In the genomic region with DNA sequence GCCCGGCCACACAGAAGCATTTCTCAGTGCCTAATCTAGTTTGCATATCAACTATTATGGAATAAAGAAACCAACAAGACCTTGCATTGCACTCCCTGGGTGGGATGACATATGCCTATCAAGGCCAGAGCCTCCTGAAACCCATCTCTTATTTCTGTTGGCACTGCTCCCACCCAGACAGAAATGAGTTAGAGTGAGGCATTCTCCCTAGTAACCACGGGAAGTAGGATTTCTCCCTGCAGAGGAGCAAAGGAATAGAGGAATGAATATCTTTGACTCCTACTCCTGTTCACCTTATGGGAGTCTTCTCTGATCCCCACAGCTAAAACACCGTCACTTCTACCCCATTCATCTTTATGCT, we compare ENCODE assay signal across 18 cellular contexts. TPM values are rescaled to one million over a fixed set of nuclear protein-coding genes. Genes with fewer than 3 reads are reported as not detected.
DNase-seq lines count a peak whose midpoint lies in the region; ATAC-seq, FAIRE-seq and TF ChIP-seq lines count a peak whose summit lies in the region.
"Had no signal": no experiment of that assay in that cellular context is flagged by ENCODE, and none has a peak within 500 bp of the region (broad histone marks: within the 10 kb centered on the region; RNA-seq: fewer than 3 reads in every experiment).

No MANE protein-coding gene starts in this region.

- H3K4me1 Mint-ChIP-seq in T-helper 17 cell (peaks cover 17% of the 10 kb centered on the region), neural progenitor cell (peaks cover 3% of the 10 kb centered on the region)
- H3K4me1 Mint-ChIP-seq in naive thymus-derived CD8-positive, alpha-beta T cell, result peaks cover 8 to 33% (median 28%) of the 10 kb centered on the region in 4 donors

- no peak for TF ChIP-seq POLR2A in A549 (IDR thresholded peaks at IDR 0.05; ENCODE audit: low read length)

- H3K36me3 Mint-ChIP-seq in T-helper 17 cell (ENCODE audit: low read depth) (peaks cover 2% of the 10 kb centered on the region), neural progenitor cell (no peaks in the 10 kb centered on the region)
- H3K36me3 Mint-ChIP-seq in naive thymus-derived CD8-positive, alpha-beta T cell, result no peaks in the 10 kb centered on the region

- no peak overlapping the region for H3K9ac ChIP-seq in neural progenitor cell
- H3K9ac ChIP-seq: BLaER1 had no signal

- ATAC-seq in A549, result no peak
- no peak for ATAC-seq in T-helper 17 cell
- ATAC-seq in naive thymus-derived CD8-positive, alpha-beta T cell, result no peak
- ATAC-seq in HG03432 (IDR thresholded peaks at IDR 0.05; ENCODE audit: unreplicated experiment), result no peak
- no peak for ATAC-seq in HG02678 (IDR thresholded peaks at IDR 0.05; ENCODE audit: unreplicated experiment)
- ATAC-seq: HCT116, K562 had no signal

- no peak overlapping the region for H2AFZ ChIP-seq in neural progenitor cell (replicated peaks)

- H3F3A ChIP-seq in neural progenitor cell (ENCODE audit: low read depth), result no peaks in the 10 kb centered on the region

- H3K27me3 Mint-ChIP-seq in T-helper 17 cell, result no peaks in the 10 kb centered on the region
- peaks cover 5% of the 10 kb centered on the region for H3K27me3 Mint-ChIP-seq in neural progenitor cell (ENCODE audit: insufficient read depth, low read depth)
- no peaks in the 10 kb centered on the region for H3K27me3 Mint-ChIP-seq in naive thymus-derived CD8-positive, alpha-beta T cell

- CTCF ChIA-PET in A549 (lab: Yijun Ruan, JAX), result interaction anchor here (1.1 to 3.6 kb wide), 3 partner anchors 8 to 62 kb away, joined by 4 to 15 read pairs (median 5); partner anchors contain the start of gene AGFG1

- TF ChIP-seq EP300 in A549 (IDR thresholded peaks at IDR 0.05), result no peak

- no peaks in the 10 kb centered on the region for H3K27me3 ChIP-seq in neural progenitor cell
- H3K27me3 ChIP-seq: BLaER1, tibial nerve had no signal

- no peak for TF ChIP-seq RAD21 in A549 (conservative IDR thresholded peaks at IDR 0.05 in 1 of 2, IDR thresholded peaks at IDR 0.05 in 1 of 2)

- POLR2A ChIA-PET in A549 (lab: Yijun Ruan, JAX), result no interaction called here
- POLR2A ChIA-PET in naive thymus-derived CD8-positive, alpha-beta T cell (lab: Charles Lee), result no interaction called here

- H3K4me3 Mint-ChIP-seq in T-helper 17 cell (no peak overlapping the region), neural progenitor cell (no peak overlapping the region)
- no peak overlapping the region for H3K4me3 Mint-ChIP-seq in naive thymus-derived CD8-positive, alpha-beta T cell

- H3K9me3 ChIP-seq in A549 (no peaks in the 10 kb centered on the region), T-helper 17 cell (ENCODE audit: control insufficient read depth, low read length, poor library complexity, severe bottlenecking) (no peaks in the 10 kb centered on the region), neural progenitor cell (ENCODE audit: low read depth) (no peaks in the 10 kb centered on the region)
- H3K9me3 ChIP-seq: BLaER1, prostate gland, tibial nerve had no signal

- H3K4me1 ChIP-seq in A549 (peaks cover 84% of the 10 kb centered on the region), neural progenitor cell (no peaks in the 10 kb centered on the region)
- H3K4me1 ChIP-seq: prostate gland had no signal

- no peaks in the 10 kb centered on the region for H3K9me3 Mint-ChIP-seq in neural progenitor cell
- no peaks in the 10 kb centered on the region for H3K9me3 Mint-ChIP-seq in naive thymus-derived CD8-positive, alpha-beta T cell

- H3K4me3 ChIP-seq in A549, result no peak overlapping the region
- no peak overlapping the region for H3K4me3 ChIP-seq in neural progenitor cell
- H3K4me3 ChIP-seq: BLaER1, K562, prostate gland, tibial nerve had no signal

- no peaks in the 10 kb centered on the region for H3K79me2 ChIP-seq in neural progenitor cell (ENCODE audit: low read depth)

- DNase-seq in A549 (ENCODE audit: low read depth in 1 of 2, low spot score in 1 of 2), result no peak
- DNase-seq in EH (ENCODE audit: low read depth), result peak; percentile 61
- no peak for DNase-seq in T-helper 17 cell
- DNase-seq in epithelial cell of prostate (ENCODE audit: low read depth, low spot score), result no peak
- DNase-seq in neural progenitor cell (ENCODE audit: low spot score), result no peak
- no peak for DNase-seq in naive thymus-derived CD8-positive, alpha-beta T cell
- DNase-seq: activated gamma-delta T cell treated with Interleukin-2 at 50 U/mL for 16 hours, NCI-H187 treated with DMSO at 0.1 percent for 48 hours, NCI-H510A treated with DMSO at 0.1 percent for 48 hours had no signal

- H4K20me1 ChIP-seq in neural progenitor cell (ENCODE audit: low read depth), result no peaks in the 10 kb centered on the region
- H4K20me1 ChIP-seq: BLaER1 had no signal

- 73% methylated on average over 3 of the region's 3 CpGs for WGBS in A549 (ENCODE audit: missing lambda C conversion rate)

- H3K4me2 ChIP-seq in A549 (peak overlapping the region; percentile 42; the same call in 1 of the 3 replicates), neural progenitor cell (no peak overlapping the region)
- H3K4me2 ChIP-seq: BLaER1 had no signal

- no peaks in the 10 kb centered on the region for H3K36me3 ChIP-seq in neural progenitor cell
- H3K36me3 ChIP-seq: BLaER1, prostate gland, tibial nerve had no signal

- FAIRE-seq in A549 (lab: Jason Lieb, UNC), result no peak
- FAIRE-seq: endothelial cell of umbilical vein, K562 had no signal

- H3K27ac Mint-ChIP-seq in T-helper 17 cell (peak overlapping the region; percentile 76), neural progenitor cell (no peak overlapping the region)
- peak overlapping the region in 5 of 10 donors; percentile 10 to 73 (median 72) for H3K27ac Mint-ChIP-seq in naive thymus-derived CD8-positive, alpha-beta T cell

- TF ChIP-seq CTCF in A549 (IDR thresholded peaks at IDR 0.05) (no peak), neural progenitor cell (IDR thresholded peaks at IDR 0.05) (no peak)

- peak overlapping the region; percentile 62 to 88 for H3K27ac ChIP-seq in A549
- peak overlapping the region; percentile 73 for H3K27ac ChIP-seq in epithelial cell of prostate
- no peak overlapping the region for H3K27ac ChIP-seq in neural progenitor cell
- H3K27ac ChIP-seq: BLaER1, prostate gland, tibial nerve had no signal

TF ChIP-seq in A549, 52 proteins besides CTCF, POLR2A, EP300 and RAD21:
- TF ChIP-seq CBX2 (IDR thresholded peaks at IDR 0.05; ENCODE audit: borderline replicate concordance, low read depth) (no peak), ZFP36 (IDR thresholded peaks at IDR 0.05; ENCODE audit: borderline replicate concordance, partially characterized antibody) (no peak), HDAC2 (IDR thresholded peaks at IDR 0.05) (0 out of 2 replicates have a peak, but pooled peaks have one; percentile 15), MAZ (IDR thresholded peaks at IDR 0.05; ENCODE audit: borderline replicate concordance, low read depth, low read length) (no peak), TP53 (CRISPR knock-in tag; IDR thresholded peaks at IDR 0.05) (no peak), CHD4 (IDR thresholded peaks at IDR 0.05; ENCODE audit: borderline replicate concordance) (no peak), SMC3 (IDR thresholded peaks at IDR 0.05) (no peak), CEBPB (IDR thresholded peaks at IDR 0.05) (no peak)

RNA-seq across cellular contexts. Expression of gene SCYGR1, which starts 24.2 kb away (rescaled TPM):
- not detected in 2 replicates for polyA plus RNA-seq in A549 (2011; rRNA removed)
- not detected in 2 replicates for polyA plus RNA-seq in A549 (2012; cell fraction: cytosol; rRNA removed)
- not detected in 2 replicates for polyA plus RNA-seq in A549 (2012; cell fraction: nucleus; rRNA removed)
- polyA plus RNA-seq in A549 (2017; fragmentation: RNase III; extraction: RNeasy Plus Mini Kit Qiagen cat#74134 plus additional on column Dnase treatment), result not detected in 3 replicates
- polyA minus RNA-seq in A549 (2011; rRNA and poly(A)+ RNA removed), result not detected in 2 replicates
- not detected for total RNA-seq in T-helper 17 cell
- total RNA-seq in neural progenitor cell (ENCODE audit: low replicate concordance), result not detected in 2 replicates
- total RNA-seq in naive thymus-derived CD8-positive, alpha-beta T cell, result not detected
- polyA plus RNA-seq in naive thymus-derived CD8-positive, alpha-beta T cell, result not detected
- total RNA-seq: endothelial cell of umbilical vein; K562; prostate gland; T-helper 1 cell treated with Interleukin-12 subunit alpha and Interleukin-12 subunit beta and Interleukin-4 antibody, amounts not matched to agents 30 ng/mL and 1 ng/mL, for 36 hours; tibial nerve had no signal
- polyA plus RNA-seq: endothelial cell of umbilical vein, K562 had no signal

RNA-seq across cellular contexts. Expression of gene TM4SF20, which starts 32.9 kb away (rescaled TPM):
- polyA plus RNA-seq in A549 (2011; rRNA removed), result 136 and 160 TPM in 2 replicates
- polyA plus RNA-seq in A549 (2012; cell fraction: cytosol; rRNA removed), result 12.5 and 15.3 TPM in 2 replicates
- polyA plus RNA-seq in A549 (2012; cell fraction: nucleus; rRNA removed), result 4.3 and 6.4 TPM in 2 replicates
- 37.5 to 59.3 TPM (median 42.7 TPM) in 3 replicates for polyA plus RNA-seq in A549 (2017; fragmentation: RNase III; extraction: RNeasy Plus Mini Kit Qiagen cat#74134 plus additional on column Dnase treatment)
- 47.5 and 54.8 TPM in 2 replicates for polyA minus RNA-seq in A549 (2011; rRNA and poly(A)+ RNA removed)
- total RNA-seq in T-helper 17 cell, result not detected
- total RNA-seq in neural progenitor cell (ENCODE audit: low replicate concordance), result not detected in 2 replicates
- not detected for total RNA-seq in naive thymus-derived CD8-positive, alpha-beta T cell
- polyA plus RNA-seq in naive thymus-derived CD8-positive, alpha-beta T cell, result not detected
- total RNA-seq: endothelial cell of umbilical vein; K562; prostate gland; T-helper 1 cell treated with Interleukin-12 subunit alpha and Interleukin-12 subunit beta and Interleukin-4 antibody, amounts not matched to agents 30 ng/mL and 1 ng/mL, for 36 hours; tibial nerve had no signal
- polyA plus RNA-seq: endothelial cell of umbilical vein, K562 had no signal

RNA-seq across cellular contexts. Expression of gene AGFG1, which starts 60.0 kb away (rescaled TPM):
- polyA plus RNA-seq in A549 (2011; rRNA removed), result 384 and 415 TPM in 2 replicates
- 107 and 152 TPM in 2 replicates for polyA plus RNA-seq in A549 (2012; cell fraction: cytosol; rRNA removed)
- 116 and 183 TPM in 2 replicates for polyA plus RNA-seq in A549 (2012; cell fraction: nucleus; rRNA removed)
- 96.9 to 104 TPM (median 100 TPM) in 3 replicates for polyA plus RNA-seq in A549 (2017; fragmentation: RNase III; extraction: RNeasy Plus Mini Kit Qiagen cat#74134 plus additional on column Dnase treatment)
- 677 and 730 TPM in 2 replicates for polyA minus RNA-seq in A549 (2011; rRNA and poly(A)+ RNA removed)
- 10 to 100 TPM; 66.6 to 68.3 TPM for total RNA-seq in T-helper 17 cell
- 84.8 and 96.4 TPM in 2 replicates for total RNA-seq in neural progenitor cell (ENCODE audit: low replicate concordance)
- 10 to 100 TPM; 52.9 to 55.0 TPM for total RNA-seq in naive thymus-derived CD8-positive, alpha-beta T cell
- 10 to 100 TPM; 11.8 to 41.5 (median 24.6) TPM for polyA plus RNA-seq in naive thymus-derived CD8-positive, alpha-beta T cell
